Comparison of ENCODE assay signal across 8 cellular contexts in the genomic region with DNA sequence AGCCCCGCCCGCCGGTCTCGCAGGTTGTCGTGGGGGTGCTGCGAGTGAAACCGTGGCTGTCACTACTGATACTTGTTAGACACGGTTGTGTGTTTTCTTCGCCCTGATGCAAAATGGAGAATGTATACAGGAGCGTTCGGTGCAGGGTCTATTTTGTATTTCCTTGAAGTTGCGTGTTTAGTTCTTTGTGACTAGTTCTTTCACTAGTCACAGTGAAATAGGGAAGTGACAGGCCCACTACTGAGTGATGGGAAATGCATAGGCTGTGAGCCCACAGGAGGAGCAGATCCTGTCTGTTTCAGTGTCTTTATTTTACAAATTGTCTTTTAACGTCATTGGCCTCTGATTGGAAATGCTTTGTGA. TPM values are rescaled to one million over a fixed set of nuclear protein-coding genes. Genes with fewer than 3 reads are reported as not detected.
DNase-seq lines count a peak whose midpoint lies in the region; ATAC-seq and TF ChIP-seq lines count a peak whose summit lies in the region.

No MANE protein-coding gene starts in this region.

- H3K27me3 ChIP-seq in DND-41 (ENCODE audit: insufficient read depth, low read length, poor library complexity) (no peaks in the 10 kb centered on the region), HL-60 (ENCODE audit: insufficient read depth, poor library complexity, severe bottlenecking) (no peaks in the 10 kb centered on the region), iPS DF 6.9 (ENCODE audit: control insufficient read depth, insufficient read depth, low read length) (no peaks in the 10 kb centered on the region)

- DNase-seq in DND-41, result no peak
- peak; percentile 14 to 69 for DNase-seq in HL-60 (ENCODE audit: low read depth in 1 of 2, low spot score in 1 of 2)
- DNase-seq in activated CD8-positive, alpha-beta T cell treated with anti-CD3 and anti-CD28 coated beads, Interleukin-2, amount 10 ng/mL, durations not matched to agents 7 days and 5 days, result peak; percentile 31
- no peak for DNase-seq in iPS DF 6.9 (ENCODE audit: low read depth, low spot score)
- peak; percentile 57 for DNase-seq in stimulated activated naive B cell treated with anti-CD40 and anti-IgM and Interleukin-4, amounts not matched to agents 10 μg/mL and 1 μg/mL and 100 μg/mL, for 72 hours
- no peak for DNase-seq in NCI-H2107 treated with DMSO at 0.1 percent for 48 hours (lab: John Stamatoyannopoulos, UW; ENCODE audit: unreplicated experiment)
- DNase-seq in T-helper 9 cell, result no peak

- H3K4me3 Mint-ChIP-seq in activated CD8-positive, alpha-beta T cell treated with anti-CD3 and anti-CD28 coated beads, Interleukin-2, amount 10 ng/mL, durations not matched to agents 7 days and 5 days, result peak overlapping the region; percentile 95
- peak overlapping the region; percentile 91 to 94 for H3K4me3 Mint-ChIP-seq in stimulated activated naive B cell treated with anti-CD40 and anti-IgM and Interleukin-4, amounts not matched to agents 10 μg/mL and 1 μg/mL and 100 μg/mL, for 72 hours

- H2AFZ ChIP-seq in DND-41 (ENCODE audit: low read depth, low read length), result peak overlapping the region; percentile 98

- H3K4me1 Mint-ChIP-seq in activated CD8-positive, alpha-beta T cell treated with anti-CD3 and anti-CD28 coated beads, Interleukin-2, amount 10 ng/mL, durations not matched to agents 7 days and 5 days (ENCODE audit: low read depth), result peaks cover 21% of the 10 kb centered on the region
- H3K4me1 Mint-ChIP-seq in stimulated activated naive B cell treated with anti-CD40 and anti-IgM and Interleukin-4, amounts not matched to agents 10 μg/mL and 1 μg/mL and 100 μg/mL, for 72 hours, result peaks cover 11% of the 10 kb centered on the region in 2 donors

- H3K27ac ChIP-seq in DND-41 (ENCODE audit: low read length) (peak overlapping the region; percentile 84), HL-60 (replicated peaks) (peak overlapping the region; percentile 89), iPS DF 6.9 (ENCODE audit: low read length) (no peak overlapping the region)

- peak overlapping the region; percentile 93 for H3K27ac Mint-ChIP-seq in activated CD8-positive, alpha-beta T cell treated with anti-CD3 and anti-CD28 coated beads, Interleukin-2, amount 10 ng/mL, durations not matched to agents 7 days and 5 days
- H3K27ac Mint-ChIP-seq in stimulated activated naive B cell treated with anti-CD40 and anti-IgM and Interleukin-4, amounts not matched to agents 10 μg/mL and 1 μg/mL and 100 μg/mL, for 72 hours, result peak overlapping the region; percentile 97

- H3K79me2 ChIP-seq in DND-41 (ENCODE audit: insufficient read depth, low read length), result peaks cover 50% of the 10 kb centered on the region

- ATAC-seq in DND-41 (ENCODE audit: insufficient read depth, low read depth) (no peak; the same call in 2 of the 3 replicates), GM21381 (IDR thresholded peaks at IDR 0.05; ENCODE audit: unreplicated experiment) (peak; percentile 36)
- ATAC-seq in activated CD8-positive, alpha-beta T cell treated with anti-CD3 and anti-CD28 coated beads, Interleukin-2, amount 10 ng/mL, durations not matched to agents 7 days and 5 days, result no peak
- ATAC-seq in stimulated activated naive B cell treated with anti-CD40 and anti-IgM and Interleukin-4, amounts not matched to agents 10 μg/mL and 1 μg/mL and 100 μg/mL, for 72 hours (replicated peaks), result peak; percentile 86 to 87

- peaks cover 5% of the 10 kb centered on the region for H3K27me3 Mint-ChIP-seq in activated CD8-positive, alpha-beta T cell treated with anti-CD3 and anti-CD28 coated beads, Interleukin-2, amount 10 ng/mL, durations not matched to agents 7 days and 5 days (ENCODE audit: low read depth)
- peaks cover 5% of the 10 kb centered on the region in 2 donors for H3K27me3 Mint-ChIP-seq in stimulated activated naive B cell treated with anti-CD40 and anti-IgM and Interleukin-4, amounts not matched to agents 10 μg/mL and 1 μg/mL and 100 μg/mL, for 72 hours

- H3K4me2 ChIP-seq in DND-41 (ENCODE audit: insufficient read depth, low read length), result peak overlapping the region; percentile 93

- H3K4me1 ChIP-seq in DND-41 (ENCODE audit: insufficient read depth, low read length) (peaks cover 27% of the 10 kb centered on the region), iPS DF 6.9 (ENCODE audit: control insufficient read depth, insufficient read depth, low read length) (no peaks in the 10 kb centered on the region; the same call in 1 of the 2 replicates)

- no peaks in the 10 kb centered on the region; the same call in none of the 2 replicates for H3K36me3 ChIP-seq in DND-41 (ENCODE audit: insufficient read depth, low read length)
- no peaks in the 10 kb centered on the region for H3K36me3 ChIP-seq in iPS DF 6.9 (ENCODE audit: control insufficient read depth, insufficient read depth, low read length)

- H4K20me1 ChIP-seq in DND-41 (ENCODE audit: insufficient read depth, low read length), result peaks cover 3% of the 10 kb centered on the region; the same call in 1 of the 2 replicates

- WGBS in iPS DF 6.9 (ENCODE audit: insufficient coverage, insufficient read length), result no CpG with 5 or more reads among the region's 13 CpGs

- no peaks in the 10 kb centered on the region for H3K9me3 ChIP-seq in DND-41 (ENCODE audit: insufficient read depth, low read length, severe bottlenecking)
- no peaks in the 10 kb centered on the region for H3K9me3 ChIP-seq in iPS DF 6.9 (ENCODE audit: control insufficient read depth, insufficient read depth, low read length)

- POLR2A ChIA-PET in activated CD8-positive, alpha-beta T cell treated with anti-CD3 and anti-CD28 coated beads, Interleukin-2, amount 10 ng/mL, durations not matched to agents 7 days and 5 days (lab: Charles Lee), result interaction anchor here (0.6 to 2.5 kb wide), 11 partner anchors 11 to 759 kb away, joined by 3 to 30 read pairs (median 3); partner anchors contain the start of genes EEF1AKMT2 and FAM53B

- CTCF ChIA-PET in activated CD8-positive, alpha-beta T cell treated with anti-CD3 and anti-CD28 coated beads, Interleukin-2, amount 10 ng/mL, durations not matched to agents 7 days and 5 days (lab: Charles Lee), result interaction anchor here (0.8 to 1.2 kb wide), 3 partner anchors 31 to 170 kb away, joined by 3 read pairs; no protein-coding TSS in a partner anchor

- no peaks in the 10 kb centered on the region for H3K36me3 Mint-ChIP-seq in activated CD8-positive, alpha-beta T cell treated with anti-CD3 and anti-CD28 coated beads, Interleukin-2, amount 10 ng/mL, durations not matched to agents 7 days and 5 days (ENCODE audit: low read depth)
- H3K36me3 Mint-ChIP-seq in stimulated activated naive B cell treated with anti-CD40 and anti-IgM and Interleukin-4, amounts not matched to agents 10 μg/mL and 1 μg/mL and 100 μg/mL, for 72 hours, result peaks cover 0 to 3% of the 10 kb centered on the region in 2 donors

- H3K9ac ChIP-seq in DND-41 (ENCODE audit: low read depth, low read length), result peak overlapping the region; percentile 82

- no peaks in the 10 kb centered on the region for H3K9me3 Mint-ChIP-seq in activated CD8-positive, alpha-beta T cell treated with anti-CD3 and anti-CD28 coated beads, Interleukin-2, amount 10 ng/mL, durations not matched to agents 7 days and 5 days (ENCODE audit: insufficient read depth)
- no peaks in the 10 kb centered on the region for H3K9me3 Mint-ChIP-seq in stimulated activated naive B cell treated with anti-CD40 and anti-IgM and Interleukin-4, amounts not matched to agents 10 μg/mL and 1 μg/mL and 100 μg/mL, for 72 hours

- TF ChIP-seq CTCF in DND-41 (IDR thresholded peaks at IDR 0.05; ENCODE audit: borderline replicate concordance, extremely low read depth, low read length, poor library complexity, severe bottlenecking) (no peak), HL-60 (IDR thresholded peaks at IDR 0.05; ENCODE audit: insufficient read depth, low read length) (no peak)

- H3K4me3 ChIP-seq in DND-41 (ENCODE audit: low read depth in 1 of 2, low read length in 2 of 2) (peak overlapping the region; percentile 90), HL-60 (replicated peaks; ENCODE audit: insufficient read depth, low read length) (peak overlapping the region; percentile 100), iPS DF 6.9 (ENCODE audit: low read length) (peak overlapping the region; percentile 96)

RNA-seq across cellular contexts. Expression of gene ABRAXAS2, which starts 0.7 kb away (rescaled TPM):
- total RNA-seq in activated CD8-positive, alpha-beta T cell treated with anti-CD3 and anti-CD28 coated beads, Interleukin-2, amount 10 ng/mL, durations not matched to agents 7 days and 5 days, result 10 to 100 TPM; 12.1 to 15.2 TPM

RNA-seq across cellular contexts. Expression of gene EEF1AKMT2, which starts 10.6 kb away (rescaled TPM):
- total RNA-seq in activated CD8-positive, alpha-beta T cell treated with anti-CD3 and anti-CD28 coated beads, Interleukin-2, amount 10 ng/mL, durations not matched to agents 7 days and 5 days, result 10 to 100 TPM; 22.3 to 25.5 TPM

RNA-seq across cellular contexts. Expression of gene FAM53B, which starts 58.1 kb away (rescaled TPM):
- total RNA-seq in activated CD8-positive, alpha-beta T cell treated with anti-CD3 and anti-CD28 coated beads, Interleukin-2, amount 10 ng/mL, durations not matched to agents 7 days and 5 days, result 10 to 100 TPM; 19.9 to 21.8 TPM

Comparison
In these comparisons a context has a peak if more than half of its experiments do, and no peak if none do; other contexts are left out.
1. ATAC-seq: peak in GM21381 (single experiment) and stimulated activated naive B cell treated with anti-CD40 and anti-IgM and Interleukin-4, amounts not matched to agents 10 μg/mL and 1 μg/mL and 100 μg/mL, for 72 hours (2 of 2); none in DND-41 (single experiment) and activated CD8-positive, alpha-beta T cell treated with anti-CD3 and anti-CD28 coated beads, Interleukin-2, amount 10 ng/mL, durations not matched to agents 7 days and 5 days (single experiment).
2. DNase-seq: peak in HL-60 (2 of 2), activated CD8-positive, alpha-beta T cell treated with anti-CD3 and anti-CD28 coated beads, Interleukin-2, amount 10 ng/mL, durations not matched to agents 7 days and 5 days (single experiment) and stimulated activated naive B cell treated with anti-CD40 and anti-IgM and Interleukin-4, amounts not matched to agents 10 μg/mL and 1 μg/mL and 100 μg/mL, for 72 hours (single experiment); none in DND-41 (single experiment), iPS DF 6.9 (single experiment), NCI-H2107 treated with DMSO at 0.1 percent for 48 hours (single experiment) and T-helper 9 cell (single experiment).
3. Peak in every context shown above with its lines, with median percentiles within 50 percentile points of each other: H3K4me3 ChIP-seq.